ENCODE assay signal across 12 cellular contexts in genomic region chr17:65058615-65059014, GRCh38. TPM values are rescaled to one million over a fixed set of nuclear protein-coding genes. Genes with fewer than 3 reads are reported as not detected.
DNase-seq lines count a peak whose midpoint lies in the region; ATAC-seq and TF ChIP-seq lines count a peak whose summit lies in the region.
"Had no signal": no experiment of that assay in that cellular context is flagged by ENCODE, and none has a peak within 500 bp of the region (broad histone marks: within the 10 kb centered on the region; RNA-seq: fewer than 3 reads in every experiment).

No MANE protein-coding gene starts in this region.

- H3K4me3 Mint-ChIP-seq in CD4-positive, alpha-beta T cell, result peak overlapping the region; percentile 99
- H3K4me3 Mint-ChIP-seq in T-cell, result peak overlapping the region; percentile 93 to 94 (median 93)

- H3K9me3 ChIP-seq in CD4-positive, alpha-beta T cell (ENCODE audit: control insufficient read depth, low read length), result no peaks in the 10 kb centered on the region
- H3K9me3 ChIP-seq in prostate gland, result no peaks in the 10 kb centered on the region

- H3K36me3 Mint-ChIP-seq in CD4-positive, alpha-beta T cell (ENCODE audit: low read depth), result peaks cover 30% of the 10 kb centered on the region
- H3K36me3 Mint-ChIP-seq in T-cell, result no peaks in the 10 kb centered on the region

- no peak overlapping the region for H3K27ac ChIP-seq in CD4-positive, alpha-beta T cell (ENCODE audit: low read depth, low read length)
- peak overlapping the region; percentile 99 for H3K27ac ChIP-seq in foreskin keratinocyte
- peak overlapping the region; percentile 99 to 100 for H3K27ac ChIP-seq in prostate gland

- no peak overlapping the region for H3K4me3 ChIP-seq in prostate gland

- CTCF ChIA-PET in CD4-positive, alpha-beta T cell (lab: Charles Lee), result no interaction called here
- CTCF ChIA-PET in T-cell (lab: Charles Lee), result no interaction called here

- H3K27me3 Mint-ChIP-seq in CD4-positive, alpha-beta T cell, result no peaks in the 10 kb centered on the region
- no peaks in the 10 kb centered on the region for H3K27me3 Mint-ChIP-seq in T-cell

- DNase-seq in CD4-positive, alpha-beta T cell, result no peak
- no peak for DNase-seq in T-cell
- peak; percentile 77 to 90 for DNase-seq in foreskin keratinocyte
- peak; percentile 72 for DNase-seq in prostate gland (ENCODE audit: low spot score)
- DNase-seq in activated CD4-positive, alpha-beta T cell treated with anti-CD3 and anti-CD28 coated beads for 1 hour, result no peak
- no peak for DNase-seq in activated CD4-positive, alpha-beta T cell treated with anti-CD3 and anti-CD28 coated beads, Interleukin-2, amount 50 U/mL, for 48 hours
- DNase-seq: activated T-cell treated with anti-CD3 and anti-CD28 coated beads, Interleukin-2, amount 50 U/mL, for 1 hour; C1 segment of cervical spinal cord; NCI-H1092; NCI-H446 had no signal

- 40% methylated on average over 4 of the region's 4 CpGs for WGBS in prostate gland

- no peak for TF ChIP-seq CTCF in CD4-positive, alpha-beta T cell (IDR thresholded peaks at IDR 0.05)
- TF ChIP-seq CTCF in foreskin keratinocyte (conservative IDR thresholded peaks at IDR 0.05), result no peak
- no peak for TF ChIP-seq CTCF in prostate gland (IDR thresholded peaks at IDR 0.05)

- H3K27me3 ChIP-seq in CD4-positive, alpha-beta T cell (ENCODE audit: control insufficient read depth, insufficient read depth, low read length), result no peaks in the 10 kb centered on the region
- H3K27me3 ChIP-seq in foreskin keratinocyte, result no peaks in the 10 kb centered on the region
- H3K27me3 ChIP-seq in prostate gland (replicated peaks; ENCODE audit: insufficient read depth), result no peaks in the 10 kb centered on the region

- H3K36me3 ChIP-seq in prostate gland, result no peaks in the 10 kb centered on the region

- intact Hi-C loops in CD4-positive, alpha-beta T cell (cut with DNase I, micrococcal nuclease), result loop anchor here (2.0 to 10.0 kb wide), 5 partner anchors 41 to 506 kb away; partner anchors contain the start of gene AXIN2 (in 1 of the 2)
- intact Hi-C loops in prostate gland (cut with DNase I), result loop anchor here (5.0 kb wide), 1 partner anchor 81 kb away; no protein-coding TSS in a partner anchor

- H3K9me3 Mint-ChIP-seq in CD4-positive, alpha-beta T cell, result no peaks in the 10 kb centered on the region
- no peaks in the 10 kb centered on the region for H3K9me3 Mint-ChIP-seq in T-cell

- ATAC-seq in CD4-positive, alpha-beta T cell (ENCODE audit: poor library complexity), result no peak
- no peak for ATAC-seq in T-cell (replicated peaks in 1 of 4)
- ATAC-seq in foreskin keratinocyte, result peak; percentile 53
- no peak for ATAC-seq in HG03457 (IDR thresholded peaks at IDR 0.05; ENCODE audit: unreplicated experiment)
- ATAC-seq in HG03135 (IDR thresholded peaks at IDR 0.05; ENCODE audit: unreplicated experiment), result no peak

- H3K4me1 ChIP-seq in foreskin keratinocyte (peaks cover 35% of the 10 kb centered on the region), prostate gland (replicated peaks) (no peaks in the 10 kb centered on the region)

- no peak for TF ChIP-seq POLR2A in prostate gland (IDR thresholded peaks at IDR 0.05)

- POLR2A ChIA-PET in CD4-positive, alpha-beta T cell (lab: Charles Lee), result interaction anchor here (4.3 kb wide), 1 partner anchor 83 kb away, joined by 65 read pairs; no protein-coding TSS in a partner anchor
- POLR2A ChIA-PET in T-cell (lab: Charles Lee), result interaction anchor here in 1 of 2 donors (0.7 kb wide), 1 partner anchor 27 kb away, joined by 3 read pairs; no protein-coding TSS in a partner anchor

- peak overlapping the region; percentile 97 for H3K27ac Mint-ChIP-seq in CD4-positive, alpha-beta T cell
- peak overlapping the region; percentile 67 to 99 for H3K27ac Mint-ChIP-seq in T-cell

- peaks cover 21% of the 10 kb centered on the region for H3K4me1 Mint-ChIP-seq in CD4-positive, alpha-beta T cell (ENCODE audit: low read depth)
- peaks cover 24 to 32% (median 27%) of the 10 kb centered on the region in 3 donors for H3K4me1 Mint-ChIP-seq in T-cell

RNA-seq across cellular contexts. Expression of gene GNA13, which starts 2.1 kb away (rescaled TPM):
- total RNA-seq in CD4-positive, alpha-beta T cell, result 100 to 1,000 TPM; 128 to 131 TPM
- total RNA-seq in T-cell (100 to 1,000 TPM in 1 of 5 donors, 10 to 100 TPM in 4; 77.3 to 109 (median 89.3) TPM), foreskin keratinocyte (39.2 and 40.4 TPM in 2 replicates), prostate gland (10 to 100 TPM; 35.0 to 68.4 TPM)
- polyA plus RNA-seq in foreskin keratinocyte, result 7.8 and 8.8 TPM in 2 replicates

Comparison
In these comparisons a context has a peak if more than half of its experiments do, and no peak if none do; other contexts are left out.
1. DNase-seq: peak in foreskin keratinocyte (2 of 2) and prostate gland (single experiment); none in CD4-positive, alpha-beta T cell (0 of 10), T-cell (0 of 34), activated CD4-positive, alpha-beta T cell treated with anti-CD3 and anti-CD28 coated beads for 1 hour (single experiment) and activated CD4-positive, alpha-beta T cell treated with anti-CD3 and anti-CD28 coated beads, Interleukin-2, amount 50 U/mL, for 48 hours (0 of 2).